In genomic region chr10:72069751-72070501, GRCh38 we compare ENCODE assay signal across 9 cellular contexts. TPM values are rescaled to one million over a fixed set of nuclear protein-coding genes. Genes with fewer than 3 reads are reported as not detected.
DNase-seq lines count a peak whose midpoint lies in the region; TF ChIP-seq lines count a peak whose summit lies in the region.
"Had no signal": no experiment of that assay in that cellular context is flagged by ENCODE, and none has a peak within 500 bp of the region (broad histone marks: within the 10 kb centered on the region; RNA-seq: fewer than 3 reads in every experiment).

No MANE protein-coding gene starts in this region.

- H3K9me3 ChIP-seq in adrenal gland (replicated peaks in 1 of 3) = no peaks in the 10 kb centered on the region
- no peaks in the 10 kb centered on the region for H3K9me3 ChIP-seq in neural progenitor cell (ENCODE audit: low read depth)

- H3K4me2 ChIP-seq in neural progenitor cell = peak overlapping the region; percentile 45

- WGBS in adrenal gland, 4 donors = 81 to 85% (median 82%) methylated on average over 6 to 7 of the region's 7 CpGs

- no peaks in the 10 kb centered on the region for H3K79me2 ChIP-seq in neural progenitor cell (ENCODE audit: low read depth)

- peak overlapping the region; percentile 43 for H2AFZ ChIP-seq in neural progenitor cell (replicated peaks)

- intact Hi-C loops in adrenal gland (cut with DNase I) = no loop called here

- H3F3A ChIP-seq in neural progenitor cell (ENCODE audit: low read depth) = no peaks in the 10 kb centered on the region

- peak overlapping the region in 3 of 5 donors; percentile 79 to 84 (median 82) for H3K27ac ChIP-seq in adrenal gland
- H3K27ac ChIP-seq in neural progenitor cell = no peak overlapping the region

- H3K9me3 Mint-ChIP-seq in T-helper 2 cell treated with Interferon-gamma antibody and Interleukin-4, amounts not matched to agents 5 μg/mL and 100 μg/mL, for 36 hours = no peaks in the 10 kb centered on the region
- H3K9me3 Mint-ChIP-seq in neural progenitor cell = peaks cover 5% of the 10 kb centered on the region

- H3K27me3 ChIP-seq in adrenal gland = no peaks in the 10 kb centered on the region
- no peaks in the 10 kb centered on the region for H3K27me3 ChIP-seq in neural progenitor cell

- H4K20me1 ChIP-seq in neural progenitor cell (ENCODE audit: low read depth) = no peaks in the 10 kb centered on the region

- H3K4me1 ChIP-seq in adrenal gland (replicated peaks in 1 of 2) (peaks cover 16 to 37% of the 10 kb centered on the region in 2 donors), neural progenitor cell (peaks cover 8% of the 10 kb centered on the region)

- peaks cover 57% of the 10 kb centered on the region for H3K36me3 Mint-ChIP-seq in T-helper 2 cell treated with Interferon-gamma antibody and Interleukin-4, amounts not matched to agents 5 μg/mL and 100 μg/mL, for 36 hours (ENCODE audit: low read depth)
- H3K36me3 Mint-ChIP-seq in neural progenitor cell = peaks cover 4% of the 10 kb centered on the region

- peaks cover 6% of the 10 kb centered on the region for H3K4me1 Mint-ChIP-seq in T-helper 2 cell treated with Interferon-gamma antibody and Interleukin-4, amounts not matched to agents 5 μg/mL and 100 μg/mL, for 36 hours (ENCODE audit: low read depth)
- H3K4me1 Mint-ChIP-seq in neural progenitor cell = peaks cover 60% of the 10 kb centered on the region

- H3K27me3 Mint-ChIP-seq in T-helper 2 cell treated with Interferon-gamma antibody and Interleukin-4, amounts not matched to agents 5 μg/mL and 100 μg/mL, for 36 hours (ENCODE audit: low read depth) = no peaks in the 10 kb centered on the region
- peaks cover 8% of the 10 kb centered on the region for H3K27me3 Mint-ChIP-seq in neural progenitor cell (ENCODE audit: insufficient read depth, low read depth)

- no peak for DNase-seq in T-helper 2 cell treated with Interferon-gamma antibody and Interleukin-4, amounts not matched to agents 5 μg/mL and 100 μg/mL, for 36 hours (ENCODE audit: low spot score)
- no peak for DNase-seq in T-helper 2 cell
- DNase-seq in KG1 (lab: John Stamatoyannopoulos, UW) = peak; percentile 44
- peak in 1 of 7 donors; percentile 40 for DNase-seq in adrenal gland
- DNase-seq in neural progenitor cell (ENCODE audit: low spot score) = peak; percentile 50
- no peak for DNase-seq in SKM-1 (lab: John Stamatoyannopoulos, UW; ENCODE audit: unreplicated experiment)
- DNase-seq in stimulated activated CD4-positive, alpha-beta T cell treated with anti-CD3 and anti-CD28 coated beads, Interleukin-4, amount 100 ng/mL, for 4 hours = no peak
- DNase-seq in NCI-H345 treated with DMSO at 0.1 percent for 48 hours (lab: John Stamatoyannopoulos, UW; ENCODE audit: unreplicated experiment) = no peak
- DNase-seq: NCI-H1105 had no signal

- H3K4me3 ChIP-seq in adrenal gland (no peak overlapping the region), neural progenitor cell (no peak overlapping the region)

- H3K9ac ChIP-seq in neural progenitor cell = no peak overlapping the region

- H3K36me3 ChIP-seq in adrenal gland (replicated peaks in 1 of 2) (no peaks in the 10 kb centered on the region), neural progenitor cell (no peaks in the 10 kb centered on the region)

- no peak for TF ChIP-seq POLR2A in adrenal gland (IDR thresholded peaks at IDR 0.05)

- peak in 1 of 6 experiments; percentile 9 for TF ChIP-seq CTCF in adrenal gland (IDR thresholded peaks at IDR 0.05)
- TF ChIP-seq CTCF in neural progenitor cell (IDR thresholded peaks at IDR 0.05) = peak; percentile 53

- H3K4me3 Mint-ChIP-seq in T-helper 2 cell treated with Interferon-gamma antibody and Interleukin-4, amounts not matched to agents 5 μg/mL and 100 μg/mL, for 36 hours = no peak overlapping the region
- peak overlapping the region; percentile 68 for H3K4me3 Mint-ChIP-seq in neural progenitor cell

- H3K27ac Mint-ChIP-seq in T-helper 2 cell treated with Interferon-gamma antibody and Interleukin-4, amounts not matched to agents 5 μg/mL and 100 μg/mL, for 36 hours = peak overlapping the region; percentile 67
- H3K27ac Mint-ChIP-seq in neural progenitor cell = peak overlapping the region; percentile 67

RNA-seq across cellular contexts. Expression of gene SPOCK2, which starts 18.4 kb away (rescaled TPM):
- total RNA-seq in adrenal gland = 10 to 100 TPM; 13.8 to 68.9 (median 40.6) TPM
- polyA plus RNA-seq in adrenal gland = 10 to 100 TPM; 11.7 to 57.8 (median 23.6) TPM
- total RNA-seq in neural progenitor cell (ENCODE audit: low replicate concordance) = 1.9 and 3.2 TPM in 2 replicates

Comparison
In these comparisons a context has a peak if more than half of its experiments do, and no peak if none do; other contexts are left out.
1. DNase-seq: peak in KG1 (single experiment) and neural progenitor cell (single experiment); none in T-helper 2 cell treated with Interferon-gamma antibody and Interleukin-4, amounts not matched to agents 5 μg/mL and 100 μg/mL, for 36 hours (single experiment), T-helper 2 cell (0 of 5), SKM-1 (single experiment), stimulated activated CD4-positive, alpha-beta T cell treated with anti-CD3 and anti-CD28 coated beads, Interleukin-4, amount 100 ng/mL, for 4 hours (0 of 2) and NCI-H345 treated with DMSO at 0.1 percent for 48 hours (single experiment).